In genomic region chr22:30334601-30335000, GRCh38 we compare ENCODE assay signal across 29 cellular contexts. TPM values are rescaled to one million over a fixed set of nuclear protein-coding genes. Genes with fewer than 3 reads are reported as not detected.
DNase-seq lines count a peak whose midpoint lies in the region; ATAC-seq and TF ChIP-seq lines count a peak whose summit lies in the region.
"Had no signal": no experiment of that assay in that cellular context is flagged by ENCODE, and none has a peak within 500 bp of the region (broad histone marks: within the 10 kb centered on the region; RNA-seq: fewer than 3 reads in every experiment).

No MANE protein-coding gene starts in this region.

- peaks cover 70% of the 10 kb centered on the region for H3K36me3 Mint-ChIP-seq in activated naive CD4-positive, alpha-beta T cell treated with anti-CD3 and anti-CD28 coated beads for 36 hours (ENCODE audit: low read depth)
- peaks cover 100% of the 10 kb centered on the region for H3K36me3 Mint-ChIP-seq in activated T-helper 17 cell treated with anti-CD3 and anti-CD28 coated beads, Interleukin-2, amount 50 U/mL, for 72 hours (ENCODE audit: low read depth)

- H3K4me2 ChIP-seq in osteoblast (ENCODE audit: insufficient read depth, low read length), result no peak overlapping the region

- peaks cover 33% of the 10 kb centered on the region for H3K4me1 Mint-ChIP-seq in activated naive CD4-positive, alpha-beta T cell treated with anti-CD3 and anti-CD28 coated beads for 36 hours (ENCODE audit: low read depth)
- peaks cover 25% of the 10 kb centered on the region for H3K4me1 Mint-ChIP-seq in activated T-helper 17 cell treated with anti-CD3 and anti-CD28 coated beads, Interleukin-2, amount 50 U/mL, for 72 hours
- H3K4me1 Mint-ChIP-seq: endodermal cell, IgD-negative memory B cell had no signal

- no peaks in the 10 kb centered on the region for H3K4me1 ChIP-seq in osteoblast (ENCODE audit: insufficient read depth, low read length)
- H3K4me1 ChIP-seq: adrenal gland, BE2C had no signal

- peak; percentile 30 for ATAC-seq in activated T-helper 17 cell treated with anti-CD3 and anti-CD28 coated beads, Interleukin-2, amount 50 U/mL, for 72 hours (replicated peaks)
- no peak for ATAC-seq in GM21381 (IDR thresholded peaks at IDR 0.05; ENCODE audit: unreplicated experiment)
- ATAC-seq: left colon; natural killer cell treated with Interleukin-12 subunit alpha and Interleukin-12 subunit beta and Interleukin-15 and Interleukin-18, amount 100 ng/mL, for 72 hours; Panc1; SK-N-SH treated with all-trans-retinoic acid at 6 μM for 48 hours had no signal

- no peaks in the 10 kb centered on the region for H3K79me2 ChIP-seq in osteoblast (ENCODE audit: insufficient read depth, low read length)

- H4K20me1 ChIP-seq in osteoblast (ENCODE audit: insufficient read depth, low read length), result peaks cover 8% of the 10 kb centered on the region

- no peak overlapping the region for H3K4me3 Mint-ChIP-seq in activated naive CD4-positive, alpha-beta T cell treated with anti-CD3 and anti-CD28 coated beads for 36 hours
- peak overlapping the region; percentile 56 for H3K4me3 Mint-ChIP-seq in activated T-helper 17 cell treated with anti-CD3 and anti-CD28 coated beads, Interleukin-2, amount 50 U/mL, for 72 hours
- H3K4me3 Mint-ChIP-seq: activated CD4-positive, alpha-beta T cell treated with anti-CD3 and anti-CD28 coated beads, Interleukin-2, amount 10 ng/mL, durations not matched to agents 7 days and 5 days; endodermal cell; HFFc6; IgD-negative memory B cell; natural killer cell treated with Interleukin-12 subunit alpha and Interleukin-12 subunit beta and Interleukin-15 and Interleukin-18, amount 100 ng/mL, for 72 hours had no signal

- H3K27ac ChIP-seq in osteoblast (ENCODE audit: low read depth, low read length), result no peak overlapping the region
- H3K27ac ChIP-seq: adrenal gland, WERI-Rb-1 had no signal

- H3K27ac Mint-ChIP-seq in activated naive CD4-positive, alpha-beta T cell treated with anti-CD3 and anti-CD28 coated beads for 36 hours, result peak overlapping the region; percentile 83
- H3K27ac Mint-ChIP-seq in activated T-helper 17 cell treated with anti-CD3 and anti-CD28 coated beads, Interleukin-2, amount 50 U/mL, for 72 hours, result peak overlapping the region; percentile 51
- H3K27ac Mint-ChIP-seq: activated CD4-positive, alpha-beta T cell treated with anti-CD3 and anti-CD28 coated beads, Interleukin-2, amount 10 ng/mL, durations not matched to agents 7 days and 5 days; endodermal cell; HFFc6 had no signal

- DNase-seq in activated naive CD4-positive, alpha-beta T cell treated with anti-CD3 and anti-CD28 coated beads for 36 hours, result no peak
- no peak for DNase-seq in activated naive CD4-positive, alpha-beta T cell (lab: John Stamatoyannopoulos, UW)
- DNase-seq in osteoblast (ENCODE audit: insufficient read length, low spot score, missing footprints) (peak; percentile 73), NCI-H2081 treated with DMSO at 0.1 percent for 48 hours (lab: John Stamatoyannopoulos, UW) (no peak)
- DNase-seq: activated CD4-positive, alpha-beta T cell treated with anti-CD3 and anti-CD28 coated beads, Interleukin-2, amount 10 ng/mL, durations not matched to agents 7 days and 5 days; activated effector memory CD4-positive, alpha-beta T cell treated with Interleukin-2 at 50 U/mL for 16 hours; adrenal gland; BE2C; cerebellar nuclear complex; dermis blood vessel endothelial cell; EL; endodermal cell; glutamatergic neuron; HFFc6; left colon; NCI-H1436 treated with DMSO at 0.1 percent for 48 hours; NCI-H345; NCI-H69; Right ventricle myocardium superior; stimulated activated CD4-positive, alpha-beta T cell treated with anti-CD3 and anti-CD28 coated beads, Interleukin-4, amount 100 ng/mL, for 1 hour; substantia nigra; T1000; WERI-Rb-1 had no signal

- CTCF ChIA-PET in activated naive CD4-positive, alpha-beta T cell treated with anti-CD3 and anti-CD28 coated beads for 36 hours (lab: Charles Lee), result interaction anchor here (0.7 to 1.3 kb wide), 2 partner anchors 11 to 14 kb away, joined by 3 read pairs; no protein-coding TSS in a partner anchor

- H3K9me3 ChIP-seq in osteoblast (ENCODE audit: low read depth, low read length), result no peaks in the 10 kb centered on the region
- H3K9me3 ChIP-seq: adrenal gland, BE2C had no signal

- no peaks in the 10 kb centered on the region for H3K27me3 Mint-ChIP-seq in activated naive CD4-positive, alpha-beta T cell treated with anti-CD3 and anti-CD28 coated beads for 36 hours (ENCODE audit: low read depth)
- H3K27me3 Mint-ChIP-seq in activated T-helper 17 cell treated with anti-CD3 and anti-CD28 coated beads, Interleukin-2, amount 50 U/mL, for 72 hours, result no peaks in the 10 kb centered on the region
- H3K27me3 Mint-ChIP-seq: activated CD4-positive, alpha-beta T cell treated with anti-CD3 and anti-CD28 coated beads, Interleukin-2, amount 10 ng/mL, durations not matched to agents 7 days and 5 days; IgD-negative memory B cell; natural killer cell treated with Interleukin-12 subunit alpha and Interleukin-12 subunit beta and Interleukin-15 and Interleukin-18, amount 100 ng/mL, for 72 hours had no signal

- H3K4me3 ChIP-seq in osteoblast (ENCODE audit: insufficient read depth, low read length), result no peak overlapping the region
- H3K4me3 ChIP-seq: adrenal gland had no signal

- no peaks in the 10 kb centered on the region for H3K27me3 ChIP-seq in osteoblast (ENCODE audit: insufficient read depth, low read length)
- H3K27me3 ChIP-seq: adrenal gland, BE2C had no signal

- H3K9me3 Mint-ChIP-seq in activated naive CD4-positive, alpha-beta T cell treated with anti-CD3 and anti-CD28 coated beads for 36 hours, result no peaks in the 10 kb centered on the region
- H3K9me3 Mint-ChIP-seq in activated T-helper 17 cell treated with anti-CD3 and anti-CD28 coated beads, Interleukin-2, amount 50 U/mL, for 72 hours, result no peaks in the 10 kb centered on the region
- H3K9me3 Mint-ChIP-seq: activated CD4-positive, alpha-beta T cell treated with anti-CD3 and anti-CD28 coated beads, Interleukin-2, amount 10 ng/mL, durations not matched to agents 7 days and 5 days; endodermal cell; HFFc6; IgD-negative memory B cell; natural killer cell treated with Interleukin-12 subunit alpha and Interleukin-12 subunit beta and Interleukin-15 and Interleukin-18, amount 100 ng/mL, for 72 hours had no signal

- intact Hi-C loops in activated naive CD4-positive, alpha-beta T cell treated with anti-CD3 and anti-CD28 coated beads for 36 hours (cut with micrococcal nuclease), result no loop called here

- no peak for TF ChIP-seq CTCF in osteoblast (IDR thresholded peaks at IDR 0.05; ENCODE audit: extremely low read depth, low read depth, low read length)

- H3K36me3 ChIP-seq in osteoblast (ENCODE audit: insufficient read depth, low read length), result peaks cover 86% of the 10 kb centered on the region

- H2AFZ ChIP-seq in osteoblast (ENCODE audit: low read length), result no peak overlapping the region

RNA-seq across cellular contexts. Expression of gene TBC1D10A, which starts 7.9 kb away (rescaled TPM):
- total RNA-seq in activated naive CD4-positive, alpha-beta T cell treated with anti-CD3 and anti-CD28 coated beads for 36 hours, result 10 to 100 TPM; 19.4 to 21.4 TPM
- 10 to 100 TPM; 26.9 to 41.2 TPM for total RNA-seq in activated T-helper 17 cell treated with anti-CD3 and anti-CD28 coated beads, Interleukin-2, amount 50 U/mL, for 72 hours
- total RNA-seq in osteoblast, result 30.6 and 32.9 TPM in 2 replicates

RNA-seq across cellular contexts. Expression of gene SF3A1, which starts 22.1 kb away (rescaled TPM):
- 100 to 1,000 TPM; 274 to 276 TPM for total RNA-seq in activated naive CD4-positive, alpha-beta T cell treated with anti-CD3 and anti-CD28 coated beads for 36 hours
- 100 to 1,000 TPM; 275 to 294 TPM for total RNA-seq in activated T-helper 17 cell treated with anti-CD3 and anti-CD28 coated beads, Interleukin-2, amount 50 U/mL, for 72 hours
- total RNA-seq in osteoblast, result 21.7 and 30.6 TPM in 2 replicates

RNA-seq across cellular contexts. Expression of gene CCDC157, which starts 22.2 kb away (rescaled TPM):
- total RNA-seq in activated naive CD4-positive, alpha-beta T cell treated with anti-CD3 and anti-CD28 coated beads for 36 hours, result 1 to 10 TPM; 1.1 to 1.5 TPM
- total RNA-seq in activated T-helper 17 cell treated with anti-CD3 and anti-CD28 coated beads, Interleukin-2, amount 50 U/mL, for 72 hours, result 1 to 10 TPM in 1 of 2 donors, under 1 TPM in 1; 0.50 to 2.5 TPM
- total RNA-seq in osteoblast, result 2.9 TPM in 2 replicates

RNA-seq across cellular contexts. Expression of gene CASTOR1, which starts 45.3 kb away (rescaled TPM):
- 1 to 10 TPM; 2.1 to 3.8 TPM for total RNA-seq in activated naive CD4-positive, alpha-beta T cell treated with anti-CD3 and anti-CD28 coated beads for 36 hours
- total RNA-seq in activated T-helper 17 cell treated with anti-CD3 and anti-CD28 coated beads, Interleukin-2, amount 50 U/mL, for 72 hours, result 1 to 10 TPM; 4.6 to 4.8 TPM
- 5.3 and 5.8 TPM in 2 replicates for total RNA-seq in osteoblast

RNA-seq across cellular contexts. Expression of gene RNF215, which starts 52.6 kb away (rescaled TPM):
- 1 to 10 TPM; 2.8 to 3.9 TPM for total RNA-seq in activated naive CD4-positive, alpha-beta T cell treated with anti-CD3 and anti-CD28 coated beads for 36 hours
- total RNA-seq in activated T-helper 17 cell treated with anti-CD3 and anti-CD28 coated beads, Interleukin-2, amount 50 U/mL, for 72 hours, result 10 to 100 TPM; 10.7 to 18.4 TPM
- 20.6 and 23.6 TPM in 2 replicates for total RNA-seq in osteoblast
